In the genomic region with DNA sequence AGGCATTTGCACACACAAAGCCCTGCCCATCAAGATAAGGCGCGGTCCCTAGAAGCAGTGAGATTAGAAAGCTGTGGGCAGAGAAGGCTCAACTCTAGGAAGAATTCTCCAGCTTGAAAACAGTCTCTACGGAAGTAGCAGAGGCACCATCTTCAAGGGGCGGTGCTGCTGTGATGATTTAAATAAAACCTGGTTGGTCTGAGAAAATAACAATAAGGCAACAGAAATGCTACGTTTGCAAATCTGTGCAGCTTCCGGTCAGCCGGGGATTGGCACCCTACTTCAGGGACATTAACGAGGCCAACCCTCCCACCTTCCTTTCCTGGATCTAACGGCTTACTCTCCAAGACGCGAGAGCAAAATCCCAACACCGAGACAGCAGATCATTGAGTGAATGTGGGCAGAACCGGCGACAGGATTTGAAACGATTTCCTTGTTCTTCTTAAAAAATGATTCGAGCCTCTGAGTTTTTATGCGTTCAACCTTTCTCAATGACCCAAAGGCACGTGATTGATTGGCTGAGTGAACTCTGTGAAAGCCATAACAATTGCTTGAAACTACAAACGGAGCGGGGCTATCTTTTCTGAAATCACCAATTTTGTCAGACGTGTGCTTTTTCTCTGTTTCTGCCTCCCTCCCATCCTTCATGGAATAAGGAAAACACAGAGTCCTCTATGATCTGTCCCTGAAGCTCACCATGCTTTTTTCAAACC, we compare ENCODE assay signal across 9 cellular contexts.
DNase-seq lines count a peak whose midpoint lies in the region; ATAC-seq, FAIRE-seq and TF ChIP-seq lines count a peak whose summit lies in the region.
"Had no signal": no experiment of that assay in that cellular context is flagged by ENCODE, and none has a peak within 500 bp of the region (broad histone marks: within the 10 kb centered on the region; RNA-seq: fewer than 3 reads in every experiment).

No MANE protein-coding gene starts in this region.

- H3K4me3 ChIP-seq in bronchial epithelial cell (ENCODE audit: low read depth, low read length) (peak overlapping the region; percentile 24), lung (peak overlapping the region; percentile 5), thoracic aorta (peak overlapping the region; percentile 62)

- H3K27me3 ChIP-seq in bronchial epithelial cell (ENCODE audit: control insufficient read depth, insufficient read depth, low read length), result no peaks in the 10 kb centered on the region
- no peaks in the 10 kb centered on the region for H3K27me3 ChIP-seq in lung (ENCODE audit: control insufficient read depth, insufficient read depth)
- H3K27me3 ChIP-seq in thoracic aorta (replicated peaks; ENCODE audit: insufficient read depth), result no peaks in the 10 kb centered on the region

- DNase-seq in NOMO-1 treated with DMSO at 0.1 percent for 48 hours (lab: John Stamatoyannopoulos, UW; ENCODE audit: unreplicated experiment) (peak; percentile 42), NOMO-1 treated with dmso at 0.1 percent for 144 hours (lab: John Stamatoyannopoulos, UW; ENCODE audit: unreplicated experiment) (no peak), bronchial epithelial cell (ENCODE audit: low read depth) (no peak), lung (ENCODE audit: low spot score) (no peak), thoracic aorta (ENCODE audit: low spot score) (no peak)
- DNase-seq in stimulated activated CD8-positive, alpha-beta memory T cell treated with anti-CD3 and anti-CD28 coated beads, Interleukin-4, amount 100 ng/mL, for 48 hours, result no peak
- DNase-seq: Karpas-422 had no signal

- 5 to 27% methylated on average over 21 of the region's 21 CpGs for WGBS in lung, 2 donors

- no peak for FAIRE-seq in bronchial epithelial cell (lab: Jason Lieb, UNC)

- no peaks in the 10 kb centered on the region for H3K9me3 ChIP-seq in lung (ENCODE audit: control insufficient read depth in 2 of 2, insufficient read depth in 1 of 2, low read length in 1 of 2)
- no peaks in the 10 kb centered on the region for H3K9me3 ChIP-seq in thoracic aorta

- H3K36me3 ChIP-seq in bronchial epithelial cell (ENCODE audit: control insufficient read depth, insufficient read depth, low read length) (no peaks in the 10 kb centered on the region), lung (ENCODE audit: control insufficient read depth in 2 of 2, insufficient read depth in 2 of 2, low read length in 2 of 2) (no peaks in the 10 kb centered on the region), thoracic aorta (no peaks in the 10 kb centered on the region)

- ATAC-seq in lung (ENCODE audit: insufficient read depth, low FRiP score), result peak; percentile 19
- ATAC-seq in thoracic aorta (ENCODE audit: insufficient number of reproducible peaks, low FRiP score, low read depth), result peak; percentile 55
- no peak for ATAC-seq in GM21528 (IDR thresholded peaks at IDR 0.05; ENCODE audit: low FRiP score, unreplicated experiment)
- ATAC-seq in GM21786 (IDR thresholded peaks at IDR 0.05; ENCODE audit: unreplicated experiment), result no peak

- H3K4me1 ChIP-seq in lung (ENCODE audit: control insufficient read depth in 2 of 2, insufficient read depth in 2 of 2, low read length in 2 of 2) (no peaks in the 10 kb centered on the region), thoracic aorta (ENCODE audit: control insufficient read depth in 1 of 2, low read depth in 2 of 2) (no peaks in the 10 kb centered on the region)

- TF ChIP-seq CTCF in bronchial epithelial cell (IDR thresholded peaks at IDR 0.05; ENCODE audit: insufficient read depth, low read length, severe bottlenecking) (no peak), lung (IDR thresholded peaks at IDR 0.05; ENCODE audit: control extremely low read depth, extremely low read depth) (no peak), thoracic aorta (IDR thresholded peaks at IDR 0.05) (no peak)

- H3K27ac ChIP-seq in lung (ENCODE audit: low read depth in 1 of 2, low read length in 1 of 2) (no peak overlapping the region), thoracic aorta (no peak overlapping the region)

Comparison
In these comparisons a context has a peak if more than half of its experiments do, and no peak if none do; other contexts are left out.
1. H3K4me3 ChIP-seq: peak in every context shown above with its lines; median percentile 62 in thoracic aorta; 24 in bronchial epithelial cell; 5 in lung.
2. ATAC-seq: peak in lung (single experiment) and thoracic aorta (single experiment); none in GM21528 (single experiment) and GM21786 (single experiment).